In genomic region chr3:157467165-157467564, GRCh38 we compare ENCODE assay signal across 26 cellular contexts. TPM values are rescaled to one million over a fixed set of nuclear protein-coding genes. Genes with fewer than 3 reads are reported as not detected.
DNase-seq lines count a peak whose midpoint lies in the region; ATAC-seq, FAIRE-seq and TF ChIP-seq lines count a peak whose summit lies in the region.
"Had no signal": no experiment of that assay in that cellular context is flagged by ENCODE, and none has a peak within 500 bp of the region (broad histone marks: within the 10 kb centered on the region; RNA-seq: fewer than 3 reads in every experiment).

No MANE protein-coding gene starts in this region.

- no peaks in the 10 kb centered on the region for H3K9me3 ChIP-seq in K562 (replicated peaks; ENCODE audit: control insufficient read depth, insufficient read depth, low read depth, low read length)
- no peaks in the 10 kb centered on the region for H3K9me3 ChIP-seq in kidney (ENCODE audit: control insufficient read depth in 1 of 2, low read length in 2 of 2)
- H3K9me3 ChIP-seq: heart right ventricle, ovary, spleen had no signal

- H3K4me3 ChIP-seq in K562 (no peak overlapping the region), kidney (ENCODE audit: low read length in 2 of 2) (no peak overlapping the region)
- H3K4me3 ChIP-seq: heart right ventricle, ovary, spleen had no signal

- POLR2A ChIA-PET in K562 (lab: Yijun Ruan, JAX) = interaction anchor here (0.6 kb wide), 1 partner anchor 36 kb away, joined by 3 read pairs; the partner anchor contains the start of gene VEPH1

- no peak for TF ChIP-seq EP300 in K562 (IDR thresholded peaks at IDR 0.05; ENCODE audit: low read length)

- TF ChIP-seq CTCF in K562 (IDR thresholded peaks at IDR 0.05 in 2 of 3, conservative IDR thresholded peaks at IDR 0.05 in 1 of 3; ENCODE audit: insufficient read depth in 2 of 3, low read depth in 1 of 3, low read length in 3 of 3) = no peak
- TF ChIP-seq CTCF in kidney (IDR thresholded peaks at IDR 0.05; ENCODE audit: borderline replicate concordance, extremely low read depth, insufficient read depth) = no peak

- H3K27ac ChIP-seq in K562 (ENCODE audit: extremely low read depth, low read depth, low read length) (no peak overlapping the region), kidney (ENCODE audit: low read depth in 2 of 2, low read length in 2 of 2) (no peak overlapping the region)
- H3K27ac ChIP-seq: ovary had no signal

- DNase-seq in AG08395 (ENCODE audit: low spot score) = peak; percentile 56
- peak; percentile 63 for DNase-seq in HCEC 1CT
- no peak for DNase-seq in K562 (ENCODE audit: extremely low read depth in 1 of 4, low spot score in 3 of 4)
- DNase-seq in lung microvascular endothelial cell (ENCODE audit: low read depth in 2 of 2) = peak; percentile 30 to 40
- DNase-seq in activated naive CD4-positive, alpha-beta T cell treated with anti-CD3 and anti-CD28 coated beads, Interleukin-2, amount 50 U/mL, for 72 hours (ENCODE audit: low spot score in 2 of 2) = no peak
- no peak for DNase-seq in mucosa of gallbladder (ENCODE audit: low spot score)
- DNase-seq in kidney = no peak
- DNase-seq: activated CD4-positive, alpha-beta T cell treated with anti-CD3 and anti-CD28 coated beads for 36 hours; activated effector memory CD4-positive, alpha-beta T cell treated with anti-CD3 and anti-CD28 coated beads, Interleukin-2, amount 50 U/mL, for 16 hours; C1 segment of cervical spinal cord; cortex of kidney; heart right ventricle; KG1; naive thymus-derived CD8-positive, alpha-beta T cell; NCI-H187; NCI-H524 treated with DMSO at 0.1 percent for 48 hours; NK-92 treated with Interleukin-12 subunit alpha and Interleukin-12 subunit beta, amount 100 ng/mL, for 24 hours; ovary; spleen; stimulated activated CD4-positive, alpha-beta T cell treated with anti-CD3 and anti-CD28 coated beads, Interleukin-4, amount 100 ng/mL, for 4 hours; stimulated activated naive CD4-positive, alpha-beta T cell treated with Interleukin-2 at 50 U/mL for 16 hours had no signal

- CTCF ChIA-PET in K562 (lab: Yijun Ruan, JAX; ENCODE audit: low intra/inter-chr PET ratio) = no interaction called here

- H3K79me2 ChIP-seq in K562 (ENCODE audit: control insufficient read depth, insufficient read depth, low read length) = no peaks in the 10 kb centered on the region

- FAIRE-seq in K562 (lab: Jason Lieb, UNC) = no peak
- FAIRE-seq in kidney (lab: Jason Lieb, UNC) = no peak
- FAIRE-seq: GM19239 had no signal

- no peak for TF ChIP-seq POLR2A in K562 (conservative IDR thresholded peaks at IDR 0.05)

- H3K4me1 ChIP-seq in K562 (replicated peaks in 1 of 2; ENCODE audit: control insufficient read depth in 2 of 2, insufficient read depth in 2 of 2, low read length in 2 of 2) (no peaks in the 10 kb centered on the region), kidney (ENCODE audit: control insufficient read depth in 1 of 2, insufficient read depth in 1 of 2, low read depth in 1 of 2, low read length in 2 of 2) (peaks cover 0 to 7% of the 10 kb centered on the region in 2 donors)

- intact Hi-C loops in K562 (cut with micrococcal nuclease) (no loop called here), kidney (cut with DNase I) (no loop called here)

- ATAC-seq in K562 = no peak
- ATAC-seq in activated naive CD4-positive, alpha-beta T cell treated with anti-CD3 and anti-CD28 coated beads, Interleukin-2, amount 50 U/mL, for 72 hours = no peak
- no peak for ATAC-seq in HG03457 (IDR thresholded peaks at IDR 0.05; ENCODE audit: unreplicated experiment)
- ATAC-seq: activated CD4-positive, alpha-beta T cell treated with anti-CD3 and anti-CD28 coated beads for 36 hours; naive thymus-derived CD8-positive, alpha-beta T cell; Panc1 had no signal

- no peaks in the 10 kb centered on the region; a peak in 1 of 5 replicates for H3K27me3 ChIP-seq in K562 (ENCODE audit: control insufficient read depth in 2 of 2, insufficient read depth in 2 of 2, low read length in 2 of 2)
- H3K27me3 ChIP-seq: ovary, spleen had no signal

- no peaks in the 10 kb centered on the region for H3K9me1 ChIP-seq in K562 (ENCODE audit: control insufficient read depth, insufficient read depth, low read length)

- WGBS in K562 (ENCODE audit: insufficient coverage, low coverage, missing lambda C conversion rate) = 23% methylated on average over 1 of the region's 1 CpG

- no TSS peak for BruUV-seq in K562 (replicated peaks; lab: Mats Ljungman, UMichigan)

- in situ Hi-C loops in K562 (cut with MboI) = no loop called here

- no peaks in the 10 kb centered on the region for H3K9me3 Mint-ChIP-seq in activated naive CD4-positive, alpha-beta T cell treated with anti-CD3 and anti-CD28 coated beads, Interleukin-2, amount 50 U/mL, for 72 hours
- H3K9me3 Mint-ChIP-seq: naive thymus-derived CD8-positive, alpha-beta T cell; T-helper 1 cell treated with Interleukin-12 subunit alpha and Interleukin-12 subunit beta and Interleukin-4 antibody, amounts not matched to agents 30 μg/mL and 1 μg/mL, for 36 hours had no signal

- H3K36me3 ChIP-seq in K562 (ENCODE audit: control insufficient read depth, insufficient read depth, low read length) (no peaks in the 10 kb centered on the region), kidney (ENCODE audit: control insufficient read depth in 1 of 2, insufficient read depth in 2 of 2, low read length in 2 of 2) (no peaks in the 10 kb centered on the region)
- H3K36me3 ChIP-seq: heart right ventricle, ovary, spleen had no signal

- no peaks in the 10 kb centered on the region for H4K20me1 ChIP-seq in K562 (replicated peaks; ENCODE audit: control insufficient read depth, insufficient read depth, low read length)

- H3K27ac Mint-ChIP-seq in activated naive CD4-positive, alpha-beta T cell treated with anti-CD3 and anti-CD28 coated beads, Interleukin-2, amount 50 U/mL, for 72 hours = no peak overlapping the region
- H3K27ac Mint-ChIP-seq: activated CD4-positive, alpha-beta T cell treated with anti-CD3 and anti-CD28 coated beads for 36 hours; naive thymus-derived CD8-positive, alpha-beta T cell; T-helper 1 cell treated with Interleukin-12 subunit alpha and Interleukin-12 subunit beta and Interleukin-4 antibody, amounts not matched to agents 30 μg/mL and 1 μg/mL, for 36 hours had no signal

- H3K9ac ChIP-seq in K562 (ENCODE audit: insufficient read depth in 1 of 2, low read depth in 2 of 2, low read length in 2 of 2) = no peak overlapping the region
- no peak overlapping the region for H3K9ac ChIP-seq in kidney (ENCODE audit: low read length in 2 of 2)

- no peak overlapping the region for H3K4me2 ChIP-seq in K562 (ENCODE audit: insufficient read depth, low read length)

- no peaks in the 10 kb centered on the region for H3K36me3 Mint-ChIP-seq in activated naive CD4-positive, alpha-beta T cell treated with anti-CD3 and anti-CD28 coated beads, Interleukin-2, amount 50 U/mL, for 72 hours
- H3K36me3 Mint-ChIP-seq: naive thymus-derived CD8-positive, alpha-beta T cell had no signal

- no peak for TF ChIP-seq RAD21 in K562 (CRISPR knock-in tag; conservative IDR thresholded peaks at IDR 0.05 in 1 of 2, IDR thresholded peaks at IDR 0.05 in 1 of 2)

- no peak overlapping the region for H2AFZ ChIP-seq in K562 (ENCODE audit: low read depth, low read length)

RNA-seq across cellular contexts. Expression of gene PTX3, which starts 30.5 kb away (rescaled TPM):
- total RNA-seq in K562 (2011; cell fraction: chromatin; rRNA removed; ENCODE audit: low replicate concordance) = not detected in 2 replicates
- not detected in 2 replicates for total RNA-seq in K562 (2011; cell fraction: nucleolus; rRNA removed)
- total RNA-seq in K562 (2011; cell fraction: nucleoplasm; rRNA removed) = not detected in 2 replicates
- 0.16 TPM in 1 of 2 replicates, not detected in the other for total RNA-seq in K562 (2014; rRNA removed)
- 0.13 and 0.15 TPM in 2 replicates for total RNA-seq in K562 (2014; rRNA removed; fragmentation: Illumina TruSeq; extraction: Trizol)
- 0.14 and 0.15 TPM in 2 replicates for total RNA-seq in K562 (2015; rRNA removed; fragmentation: Illumina TruSeq; extraction: Trizol)
- 0.09 and 0.20 TPM in 2 replicates for total RNA-seq in K562 (2021)
- polyA plus RNA-seq in K562 (2011; rRNA removed) = 0.04 TPM in 1 of 2 replicates, not detected in the other
- polyA plus RNA-seq in K562 (2011; cell fraction: cytosol; rRNA removed) = 0.06 TPM in 1 of 2 replicates, not detected in the other
- polyA plus RNA-seq in K562 (2011; cell fraction: nucleus; rRNA removed) = not detected in 2 replicates
- polyA plus RNA-seq in K562 (2012) = 0.21 and 0.42 TPM in 2 replicates
- polyA plus RNA-seq in K562 (2014; fragmentation: Illumina TruSeq; extraction: Trizol) = 0.10 and 0.22 TPM in 2 replicates
- under 1 TPM; 0.04 to 0.22 TPM for polyA plus RNA-seq in K562 (2014; fragmentation: Nextera tagmentation; extraction: Ambion mirVana)
- 0.33 and 0.53 TPM in 2 replicates for polyA plus RNA-seq in K562 (2014; rRNA removed)
- polyA minus RNA-seq in K562 (2011; rRNA and poly(A)+ RNA removed) = not detected in 2 replicates
- polyA minus RNA-seq in K562 (2011; cell fraction: cytosol; rRNA and poly(A)+ RNA removed) = not detected in 2 replicates
- polyA minus RNA-seq in K562 (2011; cell fraction: nucleus; rRNA and poly(A)+ RNA removed) = not detected in 2 replicates
- 185 and 311 TPM in 2 replicates for total RNA-seq in lung microvascular endothelial cell
- under 1 TPM in 1 of 2 donors, not detected in 1; 0.70 TPM for total RNA-seq in activated naive CD4-positive, alpha-beta T cell treated with anti-CD3 and anti-CD28 coated beads, Interleukin-2, amount 50 U/mL, for 72 hours
- total RNA-seq in mucosa of gallbladder = 1.4 TPM
- 2.7 TPM for total RNA-seq in kidney
- polyA plus RNA-seq in kidney (ENCODE audit: insufficient read depth, low read depth, low replicate concordance) = 0.45 TPM
- total RNA-seq: SK-MEL-5 had no signal

RNA-seq across cellular contexts. Expression of gene VEPH1, which starts 36.1 kb away (rescaled TPM):
- total RNA-seq in K562 (2011; cell fraction: chromatin; rRNA removed; ENCODE audit: low replicate concordance) = 9.7 and 15.1 TPM in 2 replicates
- total RNA-seq in K562 (2011; cell fraction: nucleolus; rRNA removed) = 3.2 and 4.7 TPM in 2 replicates
- 3.7 and 7.6 TPM in 2 replicates for total RNA-seq in K562 (2011; cell fraction: nucleoplasm; rRNA removed)
- total RNA-seq in K562 (2014; rRNA removed) (3.7 and 5.3 TPM in 2 replicates), K562 (2014; rRNA removed; fragmentation: Illumina TruSeq; extraction: Trizol) (5.8 and 8.1 TPM in 2 replicates), K562 (2015; rRNA removed; fragmentation: Illumina TruSeq; extraction: Trizol) (5.3 and 5.7 TPM in 2 replicates), K562 (2021) (4.6 and 5.1 TPM in 2 replicates), lung microvascular endothelial cell (9.5 and 20.9 TPM in 2 replicates), mucosa of gallbladder (3.1 TPM), kidney (17.8 TPM)
- polyA plus RNA-seq in K562 (2011; rRNA removed) (2.7 and 15.6 TPM in 2 replicates), K562 (2014; fragmentation: Illumina TruSeq; extraction: Trizol) (7.4 and 8.3 TPM in 2 replicates), K562 (2014; fragmentation: Nextera tagmentation; extraction: Ambion mirVana) (10 to 100 TPM; 10.4 to 11.2 TPM), K562 (2014; rRNA removed) (4.4 and 4.5 TPM in 2 replicates), kidney (ENCODE audit: insufficient read depth, low read depth, low replicate concordance) (29.2 TPM)
- polyA plus RNA-seq in K562 (2011; cell fraction: cytosol; rRNA removed) = 0.97 and 3.2 TPM in 2 replicates
- 3.3 and 20.2 TPM in 2 replicates for polyA plus RNA-seq in K562 (2011; cell fraction: nucleus; rRNA removed)
- 7.4 and 9.8 TPM in 2 replicates for polyA plus RNA-seq in K562 (2012)
- 4.8 and 17.5 TPM in 2 replicates for polyA minus RNA-seq in K562 (2011; rRNA and poly(A)+ RNA removed)
- 4.8 TPM in 1 of 2 replicates, not detected in the other for polyA minus RNA-seq in K562 (2011; cell fraction: cytosol; rRNA and poly(A)+ RNA removed)
- 4.7 and 14.9 TPM in 2 replicates for polyA minus RNA-seq in K562 (2011; cell fraction: nucleus; rRNA and poly(A)+ RNA removed)
- not detected for total RNA-seq in activated naive CD4-positive, alpha-beta T cell treated with anti-CD3 and anti-CD28 coated beads, Interleukin-2, amount 50 U/mL, for 72 hours
- total RNA-seq: activated CD4-positive, alpha-beta T cell treated with anti-CD3 and anti-CD28 coated beads for 36 hours; naive thymus-derived CD8-positive, alpha-beta T cell had no signal
- polyA plus RNA-seq: naive thymus-derived CD8-positive, alpha-beta T cell had no signal

Comparison
In these comparisons a context has a peak if more than half of its experiments do, and no peak if none do; other contexts are left out.
1. DNase-seq: peak in AG08395 (single experiment), HCEC 1CT (single experiment) and lung microvascular endothelial cell (2 of 2); none in K562 (0 of 4), activated naive CD4-positive, alpha-beta T cell treated with anti-CD3 and anti-CD28 coated beads, Interleukin-2, amount 50 U/mL, for 72 hours (0 of 2), mucosa of gallbladder (single experiment) and kidney (single experiment).
2. RNA of gene PTX3, which starts 30.5 kb away (total RNA-seq): 185 to 311 TPM in lung microvascular endothelial cell; 2.7 TPM in kidney (single experiment), 1.4 TPM in mucosa of gallbladder (single experiment), 0.70 TPM in activated naive CD4-positive, alpha-beta T cell treated with anti-CD3 and anti-CD28 coated beads, Interleukin-2, amount 50 U/mL, for 72 hours and 0.09 to 0.20 TPM in K562; every median in the first group is over 10 times any median in the second.